ENCODE assay signal across 7 cellular contexts in genomic region chr3:195542261-195542660, GRCh38. TPM values are rescaled to one million over a fixed set of nuclear protein-coding genes. Genes with fewer than 3 reads are reported as not detected.
DNase-seq lines count a peak whose midpoint lies in the region; ATAC-seq, FAIRE-seq and TF ChIP-seq lines count a peak whose summit lies in the region.

No MANE protein-coding gene starts in this region.

- under 1% methylated on average over 6 of the region's 6 CpGs for WGBS in GM12878 (ENCODE audit: insufficient coverage, insufficient replicate concordance, low lambda C conversion rate, missing lambda C conversion rate)

- DNase-seq in GM12864 (ENCODE audit: low read depth) (no peak), MG63 (no peak), GM12878 (ENCODE audit: low read depth, low spot score) (no peak), lower lobe of right lung (no peak), upper lobe of right lung (no peak), NCI-H226 (no peak)
- no peak for DNase-seq in stimulated activated CD4-positive, alpha-beta T cell treated with anti-CD3 and anti-CD28 coated beads, Interleukin-1b, Interleukin-23, amount 100 ng/mL, for 48 hours

- H3K9me3 ChIP-seq in MG63 (no peaks in the 10 kb centered on the region), GM12878 (replicated peaks; ENCODE audit: control insufficient read depth, insufficient read depth, low read length) (no peaks in the 10 kb centered on the region), lower lobe of right lung (no peaks in the 10 kb centered on the region), upper lobe of right lung (no peaks in the 10 kb centered on the region)

- CTCF ChIA-PET in GM12878 (lab: Yijun Ruan, JAX), result interaction anchor here (0.7 to 2.5 kb wide), 12 partner anchors 8 to 871 kb away, joined by 3 to 13 read pairs (median 5); partner anchors contain the start of genes LSG1 and XXYLT1

- H3K27ac ChIP-seq in GM12878 (ENCODE audit: control insufficient read depth, insufficient read depth) (peak overlapping the region; percentile 60), lower lobe of right lung (peak overlapping the region; percentile 94), upper lobe of right lung (peak overlapping the region; percentile 96)

- in situ Hi-C loops in GM12878 (cut with MboI), result loop anchor here (25.0 kb wide), 1 partner anchor 405 kb away; no protein-coding TSS in a partner anchor

- TF ChIP-seq EP300 in GM12878 (IDR thresholded peaks at IDR 0.05; ENCODE audit: borderline replicate concordance in 1 of 2, control insufficient read depth in 1 of 2, low read depth in 2 of 2, low read length in 2 of 2), result 0 out of 4 replicates have a peak, but pooled peaks have one; percentile 16 to 17

- POLR2A ChIA-PET in GM12878 (lab: Charles Lee), result interaction anchor here (0.7 to 3.2 kb wide), 14 partner anchors 9 to 868 kb away, joined by 3 to 19 read pairs (median 4); partner anchors contain the start of genes ACAP2 and XXYLT1

- peak overlapping the region; percentile 68 for H3K9ac ChIP-seq in GM12878 (ENCODE audit: control insufficient read depth, insufficient read depth, low read length)

- H3K4me2 ChIP-seq in GM12878 (ENCODE audit: control insufficient read depth, insufficient read depth), result peak overlapping the region; percentile 91

- BruUV-seq in GM12878 (replicated peaks; lab: Mats Ljungman, UMichigan), result TSS peak; percentile 63

- H3K27me3 ChIP-seq in MG63 (peaks cover 2% of the 10 kb centered on the region; the same call in 1 of the 2 replicates), GM12878 (replicated peaks in 1 of 2; ENCODE audit: control insufficient read depth in 2 of 2, insufficient read depth in 2 of 2, low read length in 1 of 2) (no peaks in the 10 kb centered on the region), lower lobe of right lung (ENCODE audit: low read depth) (no peaks in the 10 kb centered on the region), upper lobe of right lung (no peaks in the 10 kb centered on the region)

- H4K20me1 ChIP-seq in GM12878 (ENCODE audit: control insufficient read depth, insufficient read depth), result no peaks in the 10 kb centered on the region

- intact Hi-C loops in GM12878 (cut with micrococcal nuclease; ENCODE audit: unreplicated experiment) (loop anchor here (5.0 kb wide), 1 partner anchor 360 kb away; no protein-coding TSS in a partner anchor), lower lobe of right lung (cut with DNase I) (no loop called here), upper lobe of right lung (cut with DNase I) (no loop called here)

- TF ChIP-seq POLR2A in GM12878 (IDR thresholded peaks at IDR 0.05; ENCODE audit: low read depth, low read length), result no peak

- no peak for FAIRE-seq in GM12878 (lab: Jason Lieb, UNC)

- RAD21 ChIA-PET in GM12878 (lab: Charles Lee; ENCODE audit: unreplicated experiment), result interaction anchor here (0.7 to 6.8 kb wide), 11 partner anchors 8 to 870 kb away, joined by 3 to 60 read pairs (median 4); partner anchors contain the start of genes LSG1 and XXYLT1

- H3K36me3 ChIP-seq in MG63, result no peaks in the 10 kb centered on the region
- no peaks in the 10 kb centered on the region for H3K36me3 ChIP-seq in GM12878 (ENCODE audit: control insufficient read depth in 2 of 2, insufficient read depth in 2 of 2, low read length in 1 of 2)
- no peaks in the 10 kb centered on the region for H3K36me3 ChIP-seq in lower lobe of right lung
- no peaks in the 10 kb centered on the region for H3K36me3 ChIP-seq in upper lobe of right lung

- peak overlapping the region; percentile 96 for H3K4me3 ChIP-seq in GM12864 (ENCODE audit: low read depth, low read length)
- H3K4me3 ChIP-seq in MG63, result peak overlapping the region; percentile 88
- H3K4me3 ChIP-seq in GM12878, result peak overlapping the region; percentile 77
- H3K4me3 ChIP-seq in lower lobe of right lung, result peak overlapping the region; percentile 88
- H3K4me3 ChIP-seq in upper lobe of right lung, result peak overlapping the region; percentile 88

- ATAC-seq in GM12878 (peak; percentile 49), lower lobe of right lung (no peak), upper lobe of right lung (no peak)

- peaks cover 59% of the 10 kb centered on the region for H3K79me2 ChIP-seq in GM12878 (ENCODE audit: control insufficient read depth, insufficient read depth, low read length)

- SMC1A ChIA-PET in GM12878 (lab: Charles Lee; ENCODE audit: uncharacterized antibody, unreplicated experiment), result interaction anchor here (0.9 to 3.0 kb wide), 10 partner anchors 8 to 272 kb away, joined by 3 to 22 read pairs (median 3); partner anchors contain the start of gene XXYLT1

- no peak for TF ChIP-seq RAD21 in GM12878 (IDR thresholded peaks at IDR 0.05; ENCODE audit: insufficient read depth, low read depth, low read length)

- TF ChIP-seq CTCF in GM12864 (IDR thresholded peaks at IDR 0.05; ENCODE audit: low read depth, low read length, missing control alignments) (no peak), GM12878 (IDR thresholded peaks at IDR 0.05 in 2 of 3, conservative IDR thresholded peaks at IDR 0.05 in 1 of 3; ENCODE audit: control insufficient read depth in 2 of 3, extremely low read depth in 1 of 3, insufficient read depth in 1 of 3, low read depth in 3 of 3, low read length in 3 of 3) (no peak), lower lobe of right lung (IDR thresholded peaks at IDR 0.05) (no peak), upper lobe of right lung (IDR thresholded peaks at IDR 0.05) (no peak)

- H3K4me1 ChIP-seq in GM12878 (ENCODE audit: control insufficient read depth, insufficient read depth, low read length), result peaks cover 16% of the 10 kb centered on the region
- peaks cover 68% of the 10 kb centered on the region for H3K4me1 ChIP-seq in lower lobe of right lung
- peaks cover 40% of the 10 kb centered on the region for H3K4me1 ChIP-seq in upper lobe of right lung

- H2AFZ ChIP-seq in GM12878 (ENCODE audit: control insufficient read depth, low read depth, low read length), result no peak overlapping the region; the same call in 1 of the 2 replicates

TF ChIP-seq in GM12878, 131 proteins besides CTCF, POLR2A, EP300 and RAD21 (continues in another document):
- TF ChIP-seq TCF12 (IDR thresholded peaks at IDR 0.05; ENCODE audit: low read depth, low read length), result no peak
- TF ChIP-seq NR2F1 (conservative IDR thresholded peaks at IDR 0.05), result no peak
- TF ChIP-seq CHD4 (IDR thresholded peaks at IDR 0.05), result no peak
- TF ChIP-seq ETV6 (conservative IDR thresholded peaks at IDR 0.05 in 1 of 2, IDR thresholded peaks at IDR 0.05 in 1 of 2; ENCODE audit: borderline replicate concordance in 1 of 2, low read depth in 1 of 2), result no peak
- no peak for TF ChIP-seq ZSCAN29 (IDR thresholded peaks at IDR 0.05)

RNA-seq across cellular contexts. Expression of gene PPP1R2, which starts 0.9 kb away (rescaled TPM):
- 30.9 and 43.4 TPM in 2 replicates for total RNA-seq in MG63 (2014; rRNA removed; shearing (Covaris generic); ENCODE audit: low replicate concordance)
- 67.5 and 70.0 TPM in 2 replicates for total RNA-seq in GM12878 (2013; cell fraction: nucleolus; rRNA removed)
- total RNA-seq in GM12878 (2014; rRNA removed) (97.5 and 116 TPM in 2 replicates), GM12878 (2014; rRNA removed; fragmentation: Illumina TruSeq; extraction: Trizol) (49.1 and 50.4 TPM in 2 replicates), GM12878 (2021) (44.7 and 45.1 TPM in 2 replicates), lower lobe of right lung (51.8 TPM), upper lobe of right lung (46.3 TPM)
- polyA plus RNA-seq in GM12878 (2011; ENCODE audit: low read depth), result 45.4 TPM
- polyA plus RNA-seq in GM12878 (2011; rRNA removed) (60.3 and 67.0 TPM in 2 replicates), GM12878 (2014; fragmentation: Illumina TruSeq; extraction: Trizol) (38.8 and 68.6 TPM in 2 replicates), GM12878 (2014; fragmentation: Nextera tagmentation; extraction: Ambion mirVana) (10 to 100 TPM; 10.5 to 22.7 TPM), GM12878 (2014; rRNA removed) (26.6 and 42.3 TPM in 2 replicates), GM12878 (2016; fragmentation: Nextera tagmentation; extraction: Ambion mirVana) (10 to 100 TPM; 88.6 to 96.1 TPM)
- 22.5 and 61.3 TPM in 2 replicates for polyA plus RNA-seq in GM12878 (2011; cell fraction: cytosol; rRNA removed)
- polyA plus RNA-seq in GM12878 (2011; cell fraction: nucleus; rRNA removed), result 30.7 and 31.6 TPM in 2 replicates
- polyA plus RNA-seq in GM12878 (2012), result 27.1 and 43.5 TPM in 2 replicates
- polyA minus RNA-seq in GM12878 (2011; rRNA and poly(A)+ RNA removed), result 26.1 and 27.0 TPM in 2 replicates
- polyA minus RNA-seq in GM12878 (2011; cell fraction: cytosol; rRNA and poly(A)+ RNA removed), result 20.7 and 22.4 TPM in 2 replicates
- polyA minus RNA-seq in GM12878 (2011; cell fraction: nucleus; rRNA and poly(A)+ RNA removed), result 39.8 and 57.0 TPM in 2 replicates

RNA-seq across cellular contexts. Expression of gene APOD, which starts 41.5 kb away (rescaled TPM):
- total RNA-seq in MG63 (2014; rRNA removed; shearing (Covaris generic); ENCODE audit: low replicate concordance), result not detected in 2 replicates
- total RNA-seq in GM12878 (2013; cell fraction: nucleolus; rRNA removed), result not detected in 2 replicates
- total RNA-seq in GM12878 (2014; rRNA removed) (0.06 TPM in 1 of 2 replicates, not detected in the other), GM12878 (2014; rRNA removed; fragmentation: Illumina TruSeq; extraction: Trizol) (not detected in 2 replicates), GM12878 (2021) (not detected in 2 replicates), lower lobe of right lung (91.6 TPM), upper lobe of right lung (59.4 TPM)
- polyA plus RNA-seq in GM12878 (2011; ENCODE audit: low read depth), result not detected
- polyA plus RNA-seq in GM12878 (2011; rRNA removed) (0.35 and 0.48 TPM in 2 replicates), GM12878 (2014; fragmentation: Illumina TruSeq; extraction: Trizol) (0.12 TPM in 1 of 2 replicates, not detected in the other), GM12878 (2014; fragmentation: Nextera tagmentation; extraction: Ambion mirVana) (under 1 TPM; 0.31 to 0.47 TPM), GM12878 (2014; rRNA removed) (not detected in 2 replicates), GM12878 (2016; fragmentation: Nextera tagmentation; extraction: Ambion mirVana) (under 1 TPM; 0.58 to 0.77 TPM)
- 0.25 and 0.39 TPM in 2 replicates for polyA plus RNA-seq in GM12878 (2011; cell fraction: cytosol; rRNA removed)
- polyA plus RNA-seq in GM12878 (2011; cell fraction: nucleus; rRNA removed), result not detected in 2 replicates
- polyA plus RNA-seq in GM12878 (2012), result 0.45 and 0.73 TPM in 2 replicates
- 0.37 and 1.2 TPM in 2 replicates for polyA minus RNA-seq in GM12878 (2011; rRNA and poly(A)+ RNA removed)
- not detected in 2 replicates for polyA minus RNA-seq in GM12878 (2011; cell fraction: cytosol; rRNA and poly(A)+ RNA removed)
- polyA minus RNA-seq in GM12878 (2011; cell fraction: nucleus; rRNA and poly(A)+ RNA removed), result not detected in 2 replicates

Comparison
In these comparisons a context has a peak if more than half of its experiments do, and no peak if none do; other contexts are left out.
1. RNA of gene APOD, which starts 41.5 kb away (total RNA-seq): 91.6 TPM in lower lobe of right lung (single experiment) and 59.4 TPM in upper lobe of right lung (single experiment); 0.06 TPM in GM12878 and not detected in MG63; every median in the first group is over 10 times any median in the second.
2. Peak in every context shown above with its lines, with median percentiles within 50 percentile points of each other: H3K4me3 ChIP-seq and H3K27ac ChIP-seq.